Comparison of ENCODE assay signal across 8 cellular contexts in the genomic region with DNA sequence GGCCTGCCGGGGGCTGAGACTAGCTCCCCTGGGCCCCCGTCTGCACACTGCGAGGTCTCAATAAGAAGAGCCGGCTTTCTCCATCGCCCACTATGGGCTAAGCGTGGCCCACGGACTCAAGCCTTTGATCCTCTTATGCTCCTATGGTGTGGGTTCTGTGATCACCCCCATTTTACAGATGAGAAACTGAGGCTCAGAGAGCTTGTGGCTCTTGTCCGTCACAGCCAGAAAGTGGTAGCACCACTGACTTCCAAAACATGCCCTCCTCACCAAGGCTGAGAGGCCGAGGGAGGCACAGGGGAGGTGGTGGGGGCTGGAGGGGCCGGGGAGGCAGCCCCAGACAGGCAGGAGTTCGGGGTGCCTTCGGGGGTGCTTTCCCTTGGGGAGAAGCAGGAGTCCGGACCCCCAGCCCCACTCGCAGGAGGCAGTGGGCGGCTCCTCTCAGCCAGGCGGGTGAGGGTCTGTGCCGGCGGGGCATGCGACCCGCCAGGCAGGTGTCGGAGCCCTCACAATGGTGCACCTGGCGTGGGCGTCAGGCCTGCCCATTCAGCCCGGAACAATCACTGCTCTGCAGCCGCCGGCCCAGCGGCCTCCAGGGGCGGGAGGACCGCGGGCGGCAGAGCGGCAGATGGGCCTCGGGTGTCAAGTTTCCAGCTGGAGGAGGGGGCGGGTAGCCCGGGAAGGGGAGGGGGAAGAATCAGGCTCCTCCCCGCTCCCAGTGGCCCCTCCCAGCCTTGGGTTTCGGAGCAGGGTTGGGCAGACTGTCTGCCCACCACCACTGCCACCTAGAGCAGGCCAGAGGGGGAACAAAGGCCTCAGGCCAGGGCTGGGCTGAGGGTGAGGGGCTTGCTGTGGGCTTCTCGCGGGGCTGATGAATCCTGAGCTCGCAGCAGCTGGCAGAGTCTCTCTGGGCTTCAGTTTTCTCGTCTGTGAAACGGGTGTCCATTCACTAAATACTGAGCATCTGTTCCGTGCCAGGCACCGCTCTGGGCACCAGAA. TPM values are rescaled to one million over a fixed set of nuclear protein-coding genes. Genes with fewer than 3 reads are reported as not detected.
DNase-seq lines count a peak whose midpoint lies in the region; ATAC-seq and TF ChIP-seq lines count a peak whose summit lies in the region.

No MANE protein-coding gene starts in this region.

- H3K4me1 ChIP-seq in ectodermal cell (ENCODE audit: control insufficient read depth, insufficient read depth, low read length): peaks cover 20% of the 10 kb centered on the region
- peaks cover 2% of the 10 kb centered on the region for H3K4me1 ChIP-seq in prostate gland (replicated peaks)

- peaks cover 0 to 3% (median under 1%) of the 10 kb centered on the region in 4 donors for H3K4me1 Mint-ChIP-seq in naive thymus-derived CD8-positive, alpha-beta T cell

- no peak overlapping the region for H3K27ac Mint-ChIP-seq in naive thymus-derived CD8-positive, alpha-beta T cell

- TF ChIP-seq CTCF in prostate gland (IDR thresholded peaks at IDR 0.05): peak in 2 of 4 experiments; percentile 5 to 19

- no peak overlapping the region for H3K4me3 Mint-ChIP-seq in naive thymus-derived CD8-positive, alpha-beta T cell

- H3K9me3 ChIP-seq in ectodermal cell (ENCODE audit: control insufficient read depth, low read length): no peaks in the 10 kb centered on the region
- no peaks in the 10 kb centered on the region for H3K9me3 ChIP-seq in prostate gland

- POLR2A ChIA-PET in naive thymus-derived CD8-positive, alpha-beta T cell (lab: Charles Lee): no interaction called here

- H3K27me3 ChIP-seq in ectodermal cell (ENCODE audit: control insufficient read depth, insufficient read depth, low read length, poor library complexity, severe bottlenecking): peaks cover 7% of the 10 kb centered on the region
- H3K27me3 ChIP-seq in prostate gland (replicated peaks; ENCODE audit: insufficient read depth): no peaks in the 10 kb centered on the region

- peak; percentile 13 for TF ChIP-seq POLR2A in prostate gland (IDR thresholded peaks at IDR 0.05)

- H3K4me3 ChIP-seq in ectodermal cell (ENCODE audit: insufficient read depth, low read depth, low read length) (no peak overlapping the region), prostate gland (no peak overlapping the region)

- H3K27me3 Mint-ChIP-seq in naive thymus-derived CD8-positive, alpha-beta T cell: peaks cover 12 to 52% (median 30%) of the 10 kb centered on the region in 5 donors

- no peaks in the 10 kb centered on the region for H3K36me3 ChIP-seq in ectodermal cell (ENCODE audit: control insufficient read depth, insufficient read depth, low read length)
- no peaks in the 10 kb centered on the region for H3K36me3 ChIP-seq in prostate gland

- no peak for ATAC-seq in naive thymus-derived CD8-positive, alpha-beta T cell

- peak; percentile 17 for DNase-seq in activated CD4-positive, alpha-beta T cell treated with anti-CD3 and anti-CD28 coated beads for 48 hours
- no peak for DNase-seq in activated CD4-positive, alpha-beta T cell treated with anti-CD3 and anti-CD28 coated beads, Interleukin-2, amount 50 U/mL, for 1 hour
- peak; percentile 86 for DNase-seq in NCI-H345 treated with DMSO at 0.1 percent for 48 hours (lab: John Stamatoyannopoulos, UW; ENCODE audit: unreplicated experiment)
- DNase-seq in prostate gland (ENCODE audit: low spot score): peak; percentile 66
- no peak for DNase-seq in MV-4-11 (lab: John Stamatoyannopoulos, UW)
- no peak for DNase-seq in stimulated activated CD4-positive, alpha-beta T cell treated with anti-CD3 and anti-CD28 coated beads, Interleukin-2, amount 100 ng/mL, for 48 hours
- no peak for DNase-seq in naive thymus-derived CD8-positive, alpha-beta T cell

- 10% methylated on average over 44 of the region's 44 CpGs for whole genome bisulfite sequencing in ectodermal cell, 2 experiments
- WGBS in prostate gland: 30% methylated on average over 31 of the region's 44 CpGs

- H3K27ac ChIP-seq in ectodermal cell (ENCODE audit: insufficient read depth, low read depth, low read length, poor library complexity, severe bottlenecking) (peak overlapping the region; percentile 58), prostate gland (no peak overlapping the region)

- no peaks in the 10 kb centered on the region for H3K9me3 Mint-ChIP-seq in naive thymus-derived CD8-positive, alpha-beta T cell

- H3K36me3 Mint-ChIP-seq in naive thymus-derived CD8-positive, alpha-beta T cell: no peaks in the 10 kb centered on the region

- intact Hi-C loops in prostate gland (cut with DNase I): no loop called here

RNA-seq across cellular contexts. Expression of gene CASZ1, which starts 39.3 kb away (rescaled TPM):
- 21.8 TPM for polyA plus RNA-seq in ectodermal cell (2013, experiment 1 of 4)
- polyA plus RNA-seq in ectodermal cell (2013, experiment 2 of 4): 15.3 TPM
- polyA plus RNA-seq in ectodermal cell (2013, experiment 3 of 4): 20.4 TPM
- polyA plus RNA-seq in ectodermal cell (2013, experiment 4 of 4): 21.6 TPM
- 10 to 100 TPM; 90.9 to 96.9 TPM for total RNA-seq in prostate gland
- 10 to 100 TPM; 10.3 to 13.0 TPM for total RNA-seq in naive thymus-derived CD8-positive, alpha-beta T cell
- 1 to 10 TPM in 2 of 3 donors, under 1 TPM in 1; 0.60 to 1.4 (median 1.3) TPM for polyA plus RNA-seq in naive thymus-derived CD8-positive, alpha-beta T cell

Comparison
In these comparisons a context has a peak if more than half of its experiments do, and no peak if none do; other contexts are left out.
1. DNase-seq: peak in activated CD4-positive, alpha-beta T cell treated with anti-CD3 and anti-CD28 coated beads for 48 hours (single experiment), NCI-H345 treated with DMSO at 0.1 percent for 48 hours (single experiment) and prostate gland (single experiment); none in activated CD4-positive, alpha-beta T cell treated with anti-CD3 and anti-CD28 coated beads, Interleukin-2, amount 50 U/mL, for 1 hour (single experiment), MV-4-11 (single experiment), stimulated activated CD4-positive, alpha-beta T cell treated with anti-CD3 and anti-CD28 coated beads, Interleukin-2, amount 100 ng/mL, for 48 hours (0 of 2) and naive thymus-derived CD8-positive, alpha-beta T cell (0 of 10).
2. RNA of gene CASZ1, which starts 39.3 kb away (total RNA-seq): 90.9 to 96.9 TPM in prostate gland; 10.3 to 13.0 TPM in naive thymus-derived CD8-positive, alpha-beta T cell; every median in the first group is over 4 times any median in the second.